In the genomic region with DNA sequence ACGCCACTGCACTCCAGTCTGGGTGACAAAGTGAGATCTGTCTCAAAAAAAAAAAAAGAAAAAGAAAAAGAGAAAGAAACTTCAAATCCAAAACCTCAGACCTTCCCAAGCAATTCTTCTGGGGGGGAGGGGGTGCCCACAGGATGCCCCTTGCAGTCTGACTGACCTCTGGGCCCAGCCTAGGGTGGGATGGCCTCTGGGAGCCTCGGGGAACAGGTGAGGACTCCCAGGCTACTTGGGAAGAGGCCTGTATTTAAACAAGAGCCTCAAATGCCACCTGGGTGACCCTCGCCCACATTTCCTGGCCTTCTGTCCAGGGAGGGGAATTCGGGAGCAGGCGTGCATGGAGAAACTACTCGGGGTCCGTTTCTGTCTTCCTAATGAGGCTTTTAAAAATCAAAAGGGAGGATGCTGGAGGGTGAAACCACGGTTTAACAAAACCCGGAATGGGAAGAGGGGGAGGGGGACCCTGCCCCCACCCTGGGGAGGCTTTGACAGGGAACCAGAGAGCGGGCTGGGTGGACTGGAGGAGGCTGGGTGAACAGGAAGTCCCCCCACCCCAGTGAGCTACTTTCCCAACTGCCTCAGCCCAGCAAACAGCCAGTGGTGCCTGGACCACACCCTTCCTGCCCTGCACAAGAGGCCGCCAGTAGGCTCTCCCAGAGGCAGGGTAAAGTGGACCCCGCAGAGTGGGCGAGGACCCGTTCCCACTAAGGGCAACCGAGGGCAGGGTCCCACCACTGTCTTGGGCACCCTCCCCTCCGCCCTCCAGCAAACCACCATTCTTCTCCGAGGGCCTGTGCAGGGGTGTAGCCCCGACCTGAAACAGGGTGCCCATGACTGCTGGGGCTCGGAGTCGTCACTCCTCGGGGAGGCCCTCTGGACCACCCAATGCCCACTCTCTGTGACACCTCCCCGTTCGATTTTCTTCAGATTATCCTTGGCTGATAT, we compare ENCODE assay signal across 8 cellular contexts. TPM values are rescaled to one million over a fixed set of nuclear protein-coding genes. Genes with fewer than 3 reads are reported as not detected.
DNase-seq lines count a peak whose midpoint lies in the region; ATAC-seq and TF ChIP-seq lines count a peak whose summit lies in the region.

No MANE protein-coding gene starts in this region.

- no peaks in the 10 kb centered on the region for H3K36me3 Mint-ChIP-seq in activated CD8-positive, alpha-beta memory T cell treated with anti-CD3 and anti-CD28 coated beads, Interleukin-2, amount 10 ng/mL, durations not matched to agents 7 days and 5 days
- no peaks in the 10 kb centered on the region for H3K36me3 Mint-ChIP-seq in WTC11

- TF ChIP-seq CTCF in WTC11 (IDR thresholded peaks at IDR 0.05) (no peak), hepatocyte (IDR thresholded peaks at IDR 0.05; ENCODE audit: poor library complexity) (no peak), tibial artery (IDR thresholded peaks at IDR 0.05) (no peak), GM10266 (IDR thresholded peaks at IDR 0.05; ENCODE audit: control insufficient read depth, insufficient read depth, low read depth, missing control alignments) (no peak)

- H3K4me1 Mint-ChIP-seq in activated CD8-positive, alpha-beta memory T cell treated with anti-CD3 and anti-CD28 coated beads, Interleukin-2, amount 10 ng/mL, durations not matched to agents 7 days and 5 days = peaks cover 47% of the 10 kb centered on the region
- peaks cover 19% of the 10 kb centered on the region for H3K4me1 Mint-ChIP-seq in WTC11

- peak overlapping the region; percentile 95 for H3K27ac Mint-ChIP-seq in activated CD8-positive, alpha-beta memory T cell treated with anti-CD3 and anti-CD28 coated beads, Interleukin-2, amount 10 ng/mL, durations not matched to agents 7 days and 5 days
- H3K27ac Mint-ChIP-seq in WTC11 = no peak overlapping the region

- H3K36me3 ChIP-seq in hepatocyte (replicated peaks; ENCODE audit: insufficient read depth, low read depth) (no peaks in the 10 kb centered on the region), tibial artery (no peaks in the 10 kb centered on the region)

- H3K27ac ChIP-seq in hepatocyte = no peak overlapping the region
- H3K27ac ChIP-seq in tibial artery = peak overlapping the region in 1 of 2 donors; percentile 71

- H3K9me3 ChIP-seq in hepatocyte (ENCODE audit: low read depth) = no peaks in the 10 kb centered on the region
- no peaks in the 10 kb centered on the region for H3K9me3 ChIP-seq in tibial artery

- H3K9me2 ChIP-seq in hepatocyte (replicated peaks; ENCODE audit: insufficient read depth) = no peaks in the 10 kb centered on the region

- peaks cover 28% of the 10 kb centered on the region for H4K20me1 ChIP-seq in hepatocyte (ENCODE audit: insufficient read depth, poor library complexity, severe bottlenecking)

- no peaks in the 10 kb centered on the region for H3K27me3 ChIP-seq in hepatocyte
- no peaks in the 10 kb centered on the region for H3K27me3 ChIP-seq in tibial artery

- CTCF ChIA-PET in activated CD8-positive, alpha-beta memory T cell treated with anti-CD3 and anti-CD28 coated beads, Interleukin-2, amount 10 ng/mL, durations not matched to agents 7 days and 5 days (lab: Charles Lee) = interaction anchor here (0.9 to 1.5 kb wide), 2 partner anchors 10 to 73 kb away, joined by 4 to 5 read pairs; no protein-coding TSS in a partner anchor
- CTCF ChIA-PET in WTC11 (lab: Charles Lee) = no interaction called here

- peak overlapping the region; percentile 85 for H3K4me3 Mint-ChIP-seq in activated CD8-positive, alpha-beta memory T cell treated with anti-CD3 and anti-CD28 coated beads, Interleukin-2, amount 10 ng/mL, durations not matched to agents 7 days and 5 days
- peak overlapping the region; percentile 56 for H3K4me3 Mint-ChIP-seq in WTC11

- no peak overlapping the region for H3K4me3 ChIP-seq in hepatocyte
- H3K4me3 ChIP-seq in tibial artery = peak overlapping the region; percentile 64 to 79

- H3K79me2 ChIP-seq in hepatocyte = peaks cover 28% of the 10 kb centered on the region

- POLR2A ChIA-PET in WTC11 (lab: Charles Lee) = no interaction called here

- peaks cover 35% of the 10 kb centered on the region for H3K4me1 ChIP-seq in hepatocyte (ENCODE audit: insufficient read depth)
- H3K4me1 ChIP-seq in tibial artery = peaks cover 0 to 40% (median 32%) of the 10 kb centered on the region in 4 donors

- H3K9me3 Mint-ChIP-seq in activated CD8-positive, alpha-beta memory T cell treated with anti-CD3 and anti-CD28 coated beads, Interleukin-2, amount 10 ng/mL, durations not matched to agents 7 days and 5 days (ENCODE audit: low read depth) = no peaks in the 10 kb centered on the region
- H3K9me3 Mint-ChIP-seq in WTC11 = no peaks in the 10 kb centered on the region

- peak; percentile 21 for ATAC-seq in activated CD8-positive, alpha-beta memory T cell treated with anti-CD3 and anti-CD28 coated beads, Interleukin-2, amount 10 ng/mL, durations not matched to agents 7 days and 5 days
- ATAC-seq in WTC11 = no peak

- no peak overlapping the region for H2AFZ ChIP-seq in hepatocyte

- peak; percentile 79 for DNase-seq in activated CD8-positive, alpha-beta memory T cell treated with anti-CD3 and anti-CD28 coated beads, Interleukin-2, amount 10 ng/mL, durations not matched to agents 7 days and 5 days
- no peak for DNase-seq in activated CD8-positive, alpha-beta memory T cell treated with anti-CD3 and anti-CD28 coated beads for 24 hours
- no peak for DNase-seq in WTC11 (ENCODE audit: low spot score)
- DNase-seq in hepatocyte (ENCODE audit: low spot score) = no peak
- DNase-seq in tibial artery = peak in 1 of 2 donors; percentile 48
- DNase-seq in GM10266 (ENCODE audit: extremely low spot score) = no peak
- DNase-seq in C1 segment of cervical spinal cord (lab: John Stamatoyannopoulos, UW) = no peak
- no peak for DNase-seq in NCI-H2081 (lab: John Stamatoyannopoulos, UW)

- no peaks in the 10 kb centered on the region for H3K27me3 Mint-ChIP-seq in activated CD8-positive, alpha-beta memory T cell treated with anti-CD3 and anti-CD28 coated beads, Interleukin-2, amount 10 ng/mL, durations not matched to agents 7 days and 5 days
- peaks cover 56% of the 10 kb centered on the region for H3K27me3 Mint-ChIP-seq in WTC11 (ENCODE audit: low read depth)

- intact Hi-C loops in tibial artery (cut with DNase I; ENCODE audit: low total_unique reads) = loop anchor here (5.0 kb wide), 1 partner anchor 406 kb away; no protein-coding TSS in a partner anchor

- H3K4me2 ChIP-seq in hepatocyte = peak overlapping the region; percentile 99

- 65% methylated on average over 21 of the region's 23 CpGs for WGBS in hepatocyte (ENCODE audit: low lambda C conversion rate, missing lambda C conversion rate)

TF ChIP-seq in WTC11, 78 proteins besides CTCF, POLR2A, EP300 and RAD21 (continues in another document):
- TF ChIP-seq JUN (CRISPR knock-in tag; IDR thresholded peaks at IDR 0.05) (no peak), NR1H2 (CRISPR knock-in tag; IDR thresholded peaks at IDR 0.05) (no peak), TEAD4 (CRISPR knock-in tag; IDR thresholded peaks at IDR 0.05) (no peak)
- TF ChIP-seq, protein P1, sequence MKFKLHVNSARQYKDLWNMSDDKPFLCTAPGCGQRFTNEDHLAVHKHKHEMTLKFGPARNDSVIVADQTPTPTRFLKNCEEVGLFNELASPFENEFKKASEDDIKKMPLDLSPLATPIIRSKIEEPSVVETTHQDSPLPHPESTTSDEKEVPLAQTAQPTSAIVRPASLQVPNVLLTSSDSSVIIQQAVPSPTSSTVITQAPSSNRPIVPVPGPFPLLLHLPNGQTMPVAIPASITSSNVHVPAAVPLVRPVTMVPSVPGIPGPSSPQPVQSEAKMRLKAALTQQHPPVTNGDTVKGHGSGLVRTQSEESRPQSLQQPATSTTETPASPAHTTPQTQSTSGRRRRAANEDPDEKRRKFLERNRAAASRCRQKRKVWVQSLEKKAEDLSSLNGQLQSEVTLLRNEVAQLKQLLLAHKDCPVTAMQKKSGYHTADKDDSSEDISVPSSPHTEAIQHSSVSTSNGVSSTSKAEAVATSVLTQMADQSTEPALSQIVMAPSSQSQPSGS (CRISPR knock-in tag; IDR thresholded peaks at IDR 0.05; ENCODE audit: borderline replicate concordance, low read depth) = no peak
- TF ChIP-seq, protein P2, sequence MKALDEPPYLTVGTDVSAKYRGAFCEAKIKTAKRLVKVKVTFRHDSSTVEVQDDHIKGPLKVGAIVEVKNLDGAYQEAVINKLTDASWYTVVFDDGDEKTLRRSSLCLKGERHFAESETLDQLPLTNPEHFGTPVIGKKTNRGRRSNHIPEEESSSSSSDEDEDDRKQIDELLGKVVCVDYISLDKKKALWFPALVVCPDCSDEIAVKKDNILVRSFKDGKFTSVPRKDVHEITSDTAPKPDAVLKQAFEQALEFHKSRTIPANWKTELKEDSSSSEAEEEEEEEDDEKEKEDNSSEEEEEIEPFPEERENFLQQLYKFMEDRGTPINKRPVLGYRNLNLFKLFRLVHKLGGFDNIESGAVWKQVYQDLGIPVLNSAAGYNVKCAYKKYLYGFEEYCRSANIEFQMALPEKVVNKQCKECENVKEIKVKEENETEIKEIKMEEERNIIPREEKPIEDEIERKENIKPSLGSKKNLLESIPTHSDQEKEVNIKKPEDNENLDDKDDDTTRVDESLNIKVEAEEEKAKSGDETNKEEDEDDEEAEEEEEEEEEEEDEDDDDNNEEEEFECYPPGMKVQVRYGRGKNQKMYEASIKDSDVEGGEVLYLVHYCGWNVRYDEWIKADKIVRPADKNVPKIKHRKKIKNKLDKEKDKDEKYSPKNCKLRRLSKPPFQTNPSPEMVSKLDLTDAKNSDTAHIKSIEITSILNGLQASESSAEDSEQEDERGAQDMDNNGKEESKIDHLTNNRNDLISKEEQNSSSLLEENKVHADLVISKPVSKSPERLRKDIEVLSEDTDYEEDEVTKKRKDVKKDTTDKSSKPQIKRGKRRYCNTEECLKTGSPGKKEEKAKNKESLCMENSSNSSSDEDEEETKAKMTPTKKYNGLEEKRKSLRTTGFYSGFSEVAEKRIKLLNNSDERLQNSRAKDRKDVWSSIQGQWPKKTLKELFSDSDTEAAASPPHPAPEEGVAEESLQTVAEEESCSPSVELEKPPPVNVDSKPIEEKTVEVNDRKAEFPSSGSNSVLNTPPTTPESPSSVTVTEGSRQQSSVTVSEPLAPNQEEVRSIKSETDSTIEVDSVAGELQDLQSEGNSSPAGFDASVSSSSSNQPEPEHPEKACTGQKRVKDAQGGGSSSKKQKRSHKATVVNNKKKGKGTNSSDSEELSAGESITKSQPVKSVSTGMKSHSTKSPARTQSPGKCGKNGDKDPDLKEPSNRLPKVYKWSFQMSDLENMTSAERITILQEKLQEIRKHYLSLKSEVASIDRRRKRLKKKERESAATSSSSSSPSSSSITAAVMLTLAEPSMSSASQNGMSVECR (CRISPR knock-in tag; IDR thresholded peaks at IDR 0.05; ENCODE audit: borderline replicate concordance) = no peak

RNA-seq across cellular contexts. Expression of a gene that starts 1.5 kb away (rescaled TPM):
- 10 to 100 TPM; 48.1 to 48.6 TPM for total RNA-seq in activated CD8-positive, alpha-beta memory T cell treated with anti-CD3 and anti-CD28 coated beads, Interleukin-2, amount 10 ng/mL, durations not matched to agents 7 days and 5 days
- total RNA-seq in WTC11 (2021) (120 to 129 TPM (median 126 TPM) in 3 replicates), hepatocyte (5.8 and 18.5 TPM in 2 replicates)
- 61.1 and 69.1 TPM in 2 replicates for polyA plus RNA-seq in hepatocyte
